In genomic region chr20:54139188-54139587, GRCh38 we compare ENCODE assay signal across 13 cellular contexts. TPM values are rescaled to one million over a fixed set of nuclear protein-coding genes. Genes with fewer than 3 reads are reported as not detected.
"Had no signal": no experiment of that assay in that cellular context is flagged by ENCODE, and none has a peak within 500 bp of the region (broad histone marks: within the 10 kb centered on the region; RNA-seq: fewer than 3 reads in every experiment).

No MANE protein-coding gene starts in this region.

- FAIRE-seq: colon, endometrium had no signal

- ATAC-seq: activated CD4-positive, alpha-beta T cell treated with anti-CD3 and anti-CD28 coated beads for 36 hours; activated CD8-positive, alpha-beta memory T cell treated with anti-CD3 and anti-CD28 coated beads, Interleukin-2, amount 10 ng/mL, durations not matched to agents 7 days and 5 days; naive thymus-derived CD8-positive, alpha-beta T cell; stimulated activated naive B cell treated with anti-CD40 and anti-IgM and Interleukin-4, amounts not matched to agents 10 μg/mL and 1 μg/mL and 100 μg/mL, for 72 hours had no signal

- H3K27ac ChIP-seq: left ventricle myocardium inferior, parathyroid adenoma had no signal

- H3K36me3 ChIP-seq: left ventricle myocardium inferior, thyroid gland had no signal

- H3K27me3 ChIP-seq: thyroid gland had no signal

- DNase-seq: activated CD4-positive, alpha-beta memory T cell treated with anti-CD3 and anti-CD28 coated beads for 36 hours; activated CD4-positive, alpha-beta T cell treated with anti-CD3 and anti-CD28 coated beads for 36 hours; activated CD8-positive, alpha-beta memory T cell treated with anti-CD3 and anti-CD28 coated beads, Interleukin-2, amount 10 ng/mL, durations not matched to agents 7 days and 5 days; activated naive CD4-positive, alpha-beta T cell treated with anti-CD3 and anti-CD28 coated beads, Interleukin-2, amount 10 ng/mL, durations not matched to agents 7 days and 5 days; activated T-cell treated with anti-CD3 and anti-CD28 coated beads, Interleukin-2, amount 50 U/mL, for 1 hour; hippocampal formation; left ventricle myocardium inferior; naive thymus-derived CD8-positive, alpha-beta T cell; stimulated activated naive B cell treated with anti-CD40 and anti-IgM and Interleukin-4, amounts not matched to agents 10 μg/mL and 1 μg/mL and 100 μg/mL, for 72 hours; thyroid gland had no signal

- H3K4me3 ChIP-seq: left ventricle myocardium inferior, thyroid gland had no signal

- H3K4me1 ChIP-seq: left ventricle myocardium inferior, parathyroid adenoma had no signal

- H3K9me3 ChIP-seq: thyroid gland had no signal

RNA-seq across cellular contexts. Expression of gene CYP24A1, which starts 34.6 kb away (rescaled TPM):
- polyA plus RNA-seq: naive thymus-derived CD8-positive, alpha-beta T cell had no signal
